12 cellular contexts compared by ENCODE assay signal in genomic region chr17:45246338-45246737, GRCh38. TPM values are rescaled to one million over a fixed set of nuclear protein-coding genes. Genes with fewer than 3 reads are reported as not detected.
A peak's percentile ranks its signal among the peaks of the same experiment; 100 is the strongest.
DNase-seq lines count a peak whose midpoint lies in the region; ATAC-seq and TF ChIP-seq lines count a peak whose summit lies in the region.
"Had no signal": no experiment of that assay in that cellular context is flagged by ENCODE, and none has a peak within 500 bp of the region (broad histone marks: within the 10 kb centered on the region; RNA-seq: fewer than 3 reads in every experiment).

No MANE protein-coding gene starts in this region.

- H3K27ac ChIP-seq in BLaER1 treated with 17β-estradiol and CSF1 and Interleukin-3, amounts not matched to agents 10 nM and 100 nM, result peak overlapping the region in 5 of 11 experiments; percentile 7 to 86 (median 79); a peak in 5 of 22 replicates
- H3K27ac ChIP-seq in HUES48 (ENCODE audit: low read depth, low read length), result no peak overlapping the region
- peak overlapping the region; percentile 95 for H3K27ac ChIP-seq in naive thymus-derived CD4-positive, alpha-beta T cell (ENCODE audit: low read depth, low read length)
- H3K27ac ChIP-seq in stomach, result peak overlapping the region in 1 of 5 donors; percentile 88
- H3K27ac ChIP-seq in transverse colon, result no peak overlapping the region

- no peak for DNase-seq in activated naive CD8-positive, alpha-beta T cell treated with anti-CD3 and anti-CD28 coated beads, Interleukin-2, amount 10 ng/mL, durations not matched to agents 7 days and 5 days
- DNase-seq in naive thymus-derived CD4-positive, alpha-beta T cell, result no peak
- DNase-seq in stomach (no peak), dedifferentiated amniotic fluid mesenchymal stem cell (ENCODE audit: extremely low spot score) (no peak), kidney tubule cell (ENCODE audit: low spot score) (no peak), transverse colon (no peak)
- DNase-seq: activated CD8-positive, alpha-beta memory T cell treated with anti-CD3 and anti-CD28 coated beads, Interleukin-2, amount 50 U/mL, for 4 hours had no signal

- peak overlapping the region in 8 of 10 experiments; percentile 54 to 72 (median 63); a peak in 15 of 20 replicates for H3K4me3 ChIP-seq in BLaER1 treated with 17β-estradiol and CSF1 and Interleukin-3, amounts not matched to agents 10 nM and 100 nM
- H3K4me3 ChIP-seq in HUES48 (ENCODE audit: low read depth, low read length) (peak overlapping the region; percentile 88), stomach (peak overlapping the region in 1 of 4 donors; percentile 64), transverse colon (no peak overlapping the region)
- H3K4me3 ChIP-seq in naive thymus-derived CD4-positive, alpha-beta T cell (ENCODE audit: low read length), result no peak overlapping the region

- POLR2A ChIA-PET in activated naive CD8-positive, alpha-beta T cell treated with anti-CD3 and anti-CD28 coated beads, Interleukin-2, amount 10 ng/mL, durations not matched to agents 7 days and 5 days (lab: Charles Lee), result interaction anchor here (0.7 to 9.4 kb wide), 5 partner anchors 9 to 25 kb away, joined by 3 to 187 read pairs (median 34); partner anchors contain the start of gene FMNL1
- POLR2A ChIA-PET in naive thymus-derived CD4-positive, alpha-beta T cell (lab: Charles Lee), result interaction anchor here (0.6 to 34.3 kb wide), 5 partner anchors 15 to 1031 kb away, joined by 3 to 851 read pairs (median 4); partner anchors contain the start of gene FMNL1

- no peaks in the 10 kb centered on the region for H3K27me3 Mint-ChIP-seq in activated naive CD8-positive, alpha-beta T cell treated with anti-CD3 and anti-CD28 coated beads, Interleukin-2, amount 10 ng/mL, durations not matched to agents 7 days and 5 days
- H3K27me3 Mint-ChIP-seq in naive thymus-derived CD4-positive, alpha-beta T cell, result no peaks in the 10 kb centered on the region

- peak overlapping the region; percentile 97 for H3K27ac Mint-ChIP-seq in activated naive CD8-positive, alpha-beta T cell treated with anti-CD3 and anti-CD28 coated beads, Interleukin-2, amount 10 ng/mL, durations not matched to agents 7 days and 5 days
- peak overlapping the region; percentile 21 to 98 (median 85) for H3K27ac Mint-ChIP-seq in naive thymus-derived CD4-positive, alpha-beta T cell

- no peaks in the 10 kb centered on the region for H3K27me3 ChIP-seq in BLaER1 treated with 17β-estradiol and CSF1 and Interleukin-3, amounts not matched to agents 10 nM and 100 nM
- no peaks in the 10 kb centered on the region; the same call in 1 of the 2 replicates for H3K27me3 ChIP-seq in HUES48 (ENCODE audit: control insufficient read depth, insufficient read depth, low read length)
- no peaks in the 10 kb centered on the region for H3K27me3 ChIP-seq in naive thymus-derived CD4-positive, alpha-beta T cell (ENCODE audit: control insufficient read depth in 2 of 2, insufficient read depth in 2 of 2, low read length in 2 of 2)
- H3K27me3 ChIP-seq in stomach, result peaks cover 0 to 9% (median 2%) of the 10 kb centered on the region in 3 donors
- H3K27me3 ChIP-seq in transverse colon, result peaks cover 10% of the 10 kb centered on the region
- H3K27me3 ChIP-seq: vagina had no signal

- H3K9me3 ChIP-seq in BLaER1 treated with 17β-estradiol and CSF1 and Interleukin-3, amounts not matched to agents 10 nM and 100 nM (replicated peaks in 1 of 11), result peaks cover 0 to 12% (median 0%) of the 10 kb centered on the region in 11 experiments; a peak in 7 of 22 replicates
- H3K9me3 ChIP-seq in HUES48 (ENCODE audit: control insufficient read depth, insufficient read depth, low read length) (no peaks in the 10 kb centered on the region), stomach (no peaks in the 10 kb centered on the region), transverse colon (no peaks in the 10 kb centered on the region)
- H3K9me3 ChIP-seq in naive thymus-derived CD4-positive, alpha-beta T cell (ENCODE audit: control insufficient read depth in 2 of 3, low read length in 3 of 3), result no peaks in the 10 kb centered on the region
- H3K9me3 ChIP-seq: vagina had no signal

- WGBS in stomach, 5 donors, result 66 to 82% (median 75%) methylated on average over 8 of the region's 8 CpGs
- 66 to 78% methylated on average over 4 to 8 of the region's 8 CpGs for whole genome bisulfite sequencing in transverse colon (ENCODE audit: low coverage in 1 of 2), 2 donors

- peak overlapping the region; percentile 92 for H3K4me3 Mint-ChIP-seq in activated naive CD8-positive, alpha-beta T cell treated with anti-CD3 and anti-CD28 coated beads, Interleukin-2, amount 10 ng/mL, durations not matched to agents 7 days and 5 days
- H3K4me3 Mint-ChIP-seq in naive thymus-derived CD4-positive, alpha-beta T cell, result peak overlapping the region in 9 of 10 donors; percentile 66 to 93 (median 89)

- TF ChIP-seq EP300 in stomach (IDR thresholded peaks at IDR 0.05) (no peak), transverse colon (IDR thresholded peaks at IDR 0.05; ENCODE audit: low read depth) (no peak)

- peaks cover 57 to 87% (median 77%) of the 10 kb centered on the region in 11 experiments for H3K36me3 ChIP-seq in BLaER1 treated with 17β-estradiol and CSF1 and Interleukin-3, amounts not matched to agents 10 nM and 100 nM
- H3K36me3 ChIP-seq in HUES48 (ENCODE audit: control insufficient read depth, insufficient read depth, low read length) (peaks cover 11% of the 10 kb centered on the region), stomach (peaks cover 3 to 62% (median 42%) of the 10 kb centered on the region in 4 donors), transverse colon (no peaks in the 10 kb centered on the region)
- H3K36me3 ChIP-seq in naive thymus-derived CD4-positive, alpha-beta T cell (ENCODE audit: control insufficient read depth in 2 of 3, insufficient read depth in 3 of 3, low read length in 3 of 3), result peaks cover 23 to 64% (median 30%) of the 10 kb centered on the region in 3 experiments

- in situ Hi-C loops in transverse colon (cut with MboI; ENCODE audit: low pct_ligation_motif_present in 1 of 4, low pct_unique_long_range_greater_than_20kb in 1 of 4, low sequenced_read_pairs in 3 of 4), result no loop called here

- peaks cover 34 to 69% (median 55%) of the 10 kb centered on the region in 10 experiments for H3K4me1 ChIP-seq in BLaER1 treated with 17β-estradiol and CSF1 and Interleukin-3, amounts not matched to agents 10 nM and 100 nM
- H3K4me1 ChIP-seq in HUES48 (ENCODE audit: control insufficient read depth, insufficient read depth, low read length) (peaks cover 12% of the 10 kb centered on the region), stomach (peaks cover 12 to 59% (median 35%) of the 10 kb centered on the region in 4 donors), transverse colon (peaks cover 11 to 30% (median 17%) of the 10 kb centered on the region in 4 donors)
- H3K4me1 ChIP-seq in naive thymus-derived CD4-positive, alpha-beta T cell (ENCODE audit: control insufficient read depth in 2 of 2, insufficient read depth in 2 of 2, low read length in 2 of 2), result peaks cover 26 to 42% of the 10 kb centered on the region in 2 donors

- TF ChIP-seq CTCF in stomach (IDR thresholded peaks at IDR 0.05), result no peak
- no peak for TF ChIP-seq CTCF in transverse colon (IDR thresholded peaks at IDR 0.05)

- H3K4me1 Mint-ChIP-seq in activated naive CD8-positive, alpha-beta T cell treated with anti-CD3 and anti-CD28 coated beads, Interleukin-2, amount 10 ng/mL, durations not matched to agents 7 days and 5 days, result peaks cover 39% of the 10 kb centered on the region
- H3K4me1 Mint-ChIP-seq in naive thymus-derived CD4-positive, alpha-beta T cell, result peaks cover 28 to 60% (median 51%) of the 10 kb centered on the region in 7 donors

- peak overlapping the region; percentile 73 to 97 (median 93) for H3K4me2 ChIP-seq in BLaER1 treated with 17β-estradiol and CSF1 and Interleukin-3, amounts not matched to agents 10 nM and 100 nM

- ATAC-seq in activated naive CD8-positive, alpha-beta T cell treated with anti-CD3 and anti-CD28 coated beads, Interleukin-2, amount 10 ng/mL, durations not matched to agents 7 days and 5 days (ENCODE audit: low read depth), result no peak
- ATAC-seq in naive thymus-derived CD4-positive, alpha-beta T cell, result no peak

- CTCF ChIA-PET in naive thymus-derived CD4-positive, alpha-beta T cell (lab: Charles Lee), result interaction anchor here (0.9 to 4.2 kb wide), 7 partner anchors 11 to 111 kb away, joined by 3 to 33 read pairs (median 5); partner anchors contain the start of gene ACBD4

- peaks cover 0 to 92% (median 69%) of the 10 kb centered on the region in 11 experiments; a peak in 21 of 22 replicates for H4K20me1 ChIP-seq in BLaER1 treated with 17β-estradiol and CSF1 and Interleukin-3, amounts not matched to agents 10 nM and 100 nM

- H3K9ac ChIP-seq in BLaER1 treated with 17β-estradiol and CSF1 and Interleukin-3, amounts not matched to agents 10 nM and 100 nM, result peak overlapping the region in 10 of 11 experiments; percentile 37 to 87 (median 74); a peak in 17 of 22 replicates
- H3K9ac ChIP-seq in HUES48 (ENCODE audit: low read depth, low read length), result no peak overlapping the region

- peaks cover 28% of the 10 kb centered on the region for H3K36me3 Mint-ChIP-seq in activated naive CD8-positive, alpha-beta T cell treated with anti-CD3 and anti-CD28 coated beads, Interleukin-2, amount 10 ng/mL, durations not matched to agents 7 days and 5 days
- H3K36me3 Mint-ChIP-seq in naive thymus-derived CD4-positive, alpha-beta T cell, result peaks cover 4 to 34% (median 7%) of the 10 kb centered on the region in 5 donors

- intact Hi-C loops in naive thymus-derived CD4-positive, alpha-beta T cell (cut with micrococcal nuclease), result loop anchor here in 1 of 2 donors (5.0 kb wide), 1 partner anchor 349 kb away; the partner anchor contains the start of gene EFTUD2
- intact Hi-C loops in stomach (cut with DNase I; ENCODE audit: low total_unique reads) (no loop called here), transverse colon (cut with DNase I; ENCODE audit: low total_unique reads) (no loop called here)

- TF ChIP-seq POLR2A in stomach (IDR thresholded peaks at IDR 0.05) (no peak), transverse colon (IDR thresholded peaks at IDR 0.05) (no peak)

- no peaks in the 10 kb centered on the region for H3K9me3 Mint-ChIP-seq in activated naive CD8-positive, alpha-beta T cell treated with anti-CD3 and anti-CD28 coated beads, Interleukin-2, amount 10 ng/mL, durations not matched to agents 7 days and 5 days
- H3K9me3 Mint-ChIP-seq in naive thymus-derived CD4-positive, alpha-beta T cell, result no peaks in the 10 kb centered on the region

RNA-seq across cellular contexts. Expression of gene SPATA32, which starts 15.6 kb away (rescaled TPM):
- total RNA-seq in activated naive CD8-positive, alpha-beta T cell treated with anti-CD3 and anti-CD28 coated beads, Interleukin-2, amount 10 ng/mL, durations not matched to agents 7 days and 5 days, result under 1 TPM; 0.53 to 0.65 TPM
- total RNA-seq in naive thymus-derived CD4-positive, alpha-beta T cell, result 1 to 10 TPM in 1 of 5 experiments, under 1 TPM in 3, not detected in 1; 0.12 to 1.1 (median 0.58) TPM
- under 1 TPM; 0.31 to 0.59 TPM for polyA plus RNA-seq in naive thymus-derived CD4-positive, alpha-beta T cell
- total RNA-seq in stomach, result not detected
- polyA plus RNA-seq in stomach, result not detected
- under 1 TPM in 1 of 4 donors, not detected in 3; 0.48 TPM for total RNA-seq in transverse colon
- total RNA-seq: G401, liver, vagina had no signal
- polyA plus RNA-seq: liver had no signal

RNA-seq across cellular contexts. Expression of gene FMNL1, which starts 24.7 kb away (rescaled TPM):
- 100 to 1,000 TPM; 408 to 411 TPM for total RNA-seq in activated naive CD8-positive, alpha-beta T cell treated with anti-CD3 and anti-CD28 coated beads, Interleukin-2, amount 10 ng/mL, durations not matched to agents 7 days and 5 days
- 100 to 1,000 TPM; 324 to 595 (median 396) TPM for total RNA-seq in naive thymus-derived CD4-positive, alpha-beta T cell
- polyA plus RNA-seq in naive thymus-derived CD4-positive, alpha-beta T cell, result 10 to 100 TPM; 19.0 to 36.4 TPM
- total RNA-seq in stomach (10 to 100 TPM in 3 of 5 donors, 1 to 10 TPM in 2; 8.1 to 34.5 (median 16.5) TPM), transverse colon (10 to 100 TPM in 2 of 4 donors, 1 to 10 TPM in 2; 1.2 to 17.5 (median 10.6) TPM)
- 10 to 100 TPM in 1 of 3 donors, 1 to 10 TPM in 2; 4.5 to 10.1 (median 8.2) TPM for polyA plus RNA-seq in stomach

Comparison
In these comparisons a context has a peak if more than half of its experiments do, and no peak if none do; other contexts are left out.
1. H3K4me3 ChIP-seq: peak in BLaER1 treated with 17β-estradiol and CSF1 and Interleukin-3, amounts not matched to agents 10 nM and 100 nM (8 of 10) and HUES48 (single experiment); none in naive thymus-derived CD4-positive, alpha-beta T cell (single experiment) and transverse colon (0 of 4).
2. RNA of gene FMNL1, which starts 24.7 kb away (total RNA-seq): 408 to 411 TPM in activated naive CD8-positive, alpha-beta T cell treated with anti-CD3 and anti-CD28 coated beads, Interleukin-2, amount 10 ng/mL, durations not matched to agents 7 days and 5 days and 324 to 595 TPM in naive thymus-derived CD4-positive, alpha-beta T cell; 8.1 to 34.5 TPM in stomach and 1.2 to 17.5 TPM in transverse colon; every median in the first group is over 4 times any median in the second.